13 cellular contexts compared by ENCODE assay signal in the genomic region with DNA sequence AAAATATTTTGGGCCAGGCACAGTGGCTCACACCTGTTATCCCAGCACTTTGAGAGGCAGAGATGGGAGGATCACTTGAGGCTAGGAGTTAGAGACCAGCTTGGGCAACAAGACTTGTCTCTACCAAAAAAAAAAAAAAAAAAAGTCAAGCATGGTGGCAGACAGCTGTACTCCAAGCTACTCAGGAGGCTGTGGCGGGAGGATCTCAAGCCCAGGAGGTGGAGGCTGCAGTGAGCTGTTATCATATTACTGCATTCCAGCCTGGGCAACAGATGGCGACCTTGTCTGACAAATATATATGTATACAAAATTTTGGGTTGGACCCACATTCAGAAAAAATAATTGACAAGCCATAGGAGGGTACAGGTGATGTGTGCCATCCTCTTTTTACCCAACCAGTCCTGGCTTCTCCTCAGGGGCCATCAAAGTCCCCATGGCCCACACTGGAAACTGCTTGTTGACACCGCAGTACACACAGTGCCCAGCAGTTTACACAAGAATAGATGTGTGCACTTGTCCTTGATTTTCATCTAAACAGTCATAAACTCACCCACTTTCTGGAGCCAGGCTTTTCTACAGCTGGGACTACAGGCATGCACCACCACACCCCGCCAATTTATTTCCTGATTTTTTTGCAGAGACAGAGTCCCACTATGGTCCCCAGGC. TPM values are rescaled to one million over a fixed set of nuclear protein-coding genes. Genes with fewer than 3 reads are reported as not detected.
DNase-seq lines count a peak whose midpoint lies in the region; TF ChIP-seq lines count a peak whose summit lies in the region.
"Had no signal": no experiment of that assay in that cellular context is flagged by ENCODE, and none has a peak within 500 bp of the region (broad histone marks: within the 10 kb centered on the region; RNA-seq: fewer than 3 reads in every experiment).

No MANE protein-coding gene starts in this region.

- no peak overlapping the region for H3K27ac ChIP-seq in endodermal cell (ENCODE audit: low read depth, low read length)
- H3K27ac ChIP-seq: ovary had no signal

- peaks cover 28% of the 10 kb centered on the region for H3K36me3 ChIP-seq in endodermal cell (ENCODE audit: control insufficient read depth, insufficient read depth, low read length)
- H3K36me3 ChIP-seq in BE2C: peaks cover 21% of the 10 kb centered on the region
- H3K36me3 ChIP-seq: ovary had no signal

- H3K9me3 ChIP-seq in endodermal cell (ENCODE audit: control insufficient read depth, low read length) (no peaks in the 10 kb centered on the region), BE2C (no peaks in the 10 kb centered on the region)
- H3K9me3 ChIP-seq: ovary had no signal

- intact Hi-C loops in activated CD4-positive, alpha-beta memory T cell treated with anti-CD3 and anti-CD28 coated beads for 36 hours (cut with micrococcal nuclease): no loop called here

- H3K4me1 ChIP-seq in endodermal cell (ENCODE audit: control insufficient read depth, insufficient read depth, low read length): peaks cover 14% of the 10 kb centered on the region
- H3K4me1 ChIP-seq in BE2C: no peaks in the 10 kb centered on the region

- H3K27me3 Mint-ChIP-seq in activated CD4-positive, alpha-beta memory T cell treated with anti-CD3 and anti-CD28 coated beads, Interleukin-2, amount 10 ng/mL, durations not matched to agents 7 days and 5 days: no peaks in the 10 kb centered on the region
- H3K27me3 Mint-ChIP-seq in activated CD4-positive, alpha-beta memory T cell treated with anti-CD3 and anti-CD28 coated beads for 36 hours: no peaks in the 10 kb centered on the region
- H3K27me3 Mint-ChIP-seq in endodermal cell (ENCODE audit: insufficient read depth) (peaks cover 8% of the 10 kb centered on the region), osteocyte (ENCODE audit: unreplicated experiment) (no peaks in the 10 kb centered on the region)

- no peak overlapping the region for H3K4me3 ChIP-seq in endodermal cell (ENCODE audit: low read length)
- H3K4me3 ChIP-seq in BE2C (ENCODE audit: low read depth, low read length): no peak overlapping the region
- H3K4me3 ChIP-seq: ovary had no signal

- no peak for DNase-seq in activated CD4-positive, alpha-beta memory T cell treated with anti-CD3 and anti-CD28 coated beads, Interleukin-2, amount 10 ng/mL, durations not matched to agents 7 days and 5 days
- no peak for DNase-seq in activated CD4-positive, alpha-beta memory T cell treated with anti-CD3 and anti-CD28 coated beads for 36 hours
- DNase-seq in OCI-M1 (lab: John Stamatoyannopoulos, UW): peak; percentile 16
- no peak for DNase-seq in endodermal cell
- DNase-seq in osteocyte (ENCODE audit: extremely low spot score, unreplicated experiment): no peak
- no peak for DNase-seq in SHP77 (lab: John Stamatoyannopoulos, UW)
- no peak for DNase-seq in cerebellum (ENCODE audit: low spot score)
- DNase-seq in BE2C: no peak
- DNase-seq: activated CD4-positive, CD25-positive, alpha-beta regulatory T cell treated with anti-CD3 and anti-CD28 coated beads, Interleukin-2, amount 50 U/mL, for 72 hours; amygdala; GDM1; NCI-H510A; ovary had no signal

- H3K27me3 ChIP-seq in endodermal cell (ENCODE audit: control insufficient read depth, insufficient read depth, low read length, poor library complexity, severe bottlenecking): no peaks in the 10 kb centered on the region
- H3K27me3 ChIP-seq in BE2C: no peaks in the 10 kb centered on the region
- H3K27me3 ChIP-seq: ovary had no signal

- no peak overlapping the region for H3K9ac ChIP-seq in endodermal cell (ENCODE audit: extremely low read depth, low read length, poor library complexity, severe bottlenecking)

- H3K4me1 Mint-ChIP-seq in activated CD4-positive, alpha-beta memory T cell treated with anti-CD3 and anti-CD28 coated beads, Interleukin-2, amount 10 ng/mL, durations not matched to agents 7 days and 5 days: peaks cover 52% of the 10 kb centered on the region
- peaks cover 45% of the 10 kb centered on the region for H3K4me1 Mint-ChIP-seq in activated CD4-positive, alpha-beta memory T cell treated with anti-CD3 and anti-CD28 coated beads for 36 hours (ENCODE audit: low read depth)
- H3K4me1 Mint-ChIP-seq in endodermal cell (peaks cover 14% of the 10 kb centered on the region), osteocyte (ENCODE audit: unreplicated experiment) (peaks cover 40% of the 10 kb centered on the region)

- peaks cover 39% of the 10 kb centered on the region for H3K36me3 Mint-ChIP-seq in activated CD4-positive, alpha-beta memory T cell treated with anti-CD3 and anti-CD28 coated beads, Interleukin-2, amount 10 ng/mL, durations not matched to agents 7 days and 5 days (ENCODE audit: low read depth)
- peaks cover 30% of the 10 kb centered on the region for H3K36me3 Mint-ChIP-seq in activated CD4-positive, alpha-beta memory T cell treated with anti-CD3 and anti-CD28 coated beads for 36 hours
- H3K36me3 Mint-ChIP-seq in endodermal cell (ENCODE audit: low read depth) (peaks cover 20% of the 10 kb centered on the region), osteocyte (ENCODE audit: unreplicated experiment) (peaks cover 6% of the 10 kb centered on the region)

- CTCF ChIA-PET in activated CD4-positive, alpha-beta memory T cell treated with anti-CD3 and anti-CD28 coated beads, Interleukin-2, amount 10 ng/mL, durations not matched to agents 7 days and 5 days (lab: Charles Lee): interaction anchor here (0.5 to 1.2 kb wide), 4 partner anchors 10 to 190 kb away, joined by 3 read pairs; a partner anchor contains a TSS
- CTCF ChIA-PET in activated CD4-positive, alpha-beta memory T cell treated with anti-CD3 and anti-CD28 coated beads for 36 hours (lab: Charles Lee): interaction anchor here (0.7 to 0.9 kb wide), 2 partner anchors 17 to 62 kb away, joined by 3 read pairs; no protein-coding TSS in a partner anchor

- no peaks in the 10 kb centered on the region for H3K9me3 Mint-ChIP-seq in activated CD4-positive, alpha-beta memory T cell treated with anti-CD3 and anti-CD28 coated beads, Interleukin-2, amount 10 ng/mL, durations not matched to agents 7 days and 5 days
- H3K9me3 Mint-ChIP-seq in activated CD4-positive, alpha-beta memory T cell treated with anti-CD3 and anti-CD28 coated beads for 36 hours: no peaks in the 10 kb centered on the region
- no peaks in the 10 kb centered on the region for H3K9me3 Mint-ChIP-seq in endodermal cell
- no peaks in the 10 kb centered on the region for H3K9me3 Mint-ChIP-seq in osteocyte (ENCODE audit: unreplicated experiment)

- WGBS in endodermal cell (ENCODE audit: insufficient coverage in 1 of 2, insufficient read length in 1 of 2), 2 experiments: 90 to 96% methylated on average over 2 to 4 of the region's 4 CpGs

- peak overlapping the region; percentile 45 for H3K27ac Mint-ChIP-seq in activated CD4-positive, alpha-beta memory T cell treated with anti-CD3 and anti-CD28 coated beads, Interleukin-2, amount 10 ng/mL, durations not matched to agents 7 days and 5 days
- H3K27ac Mint-ChIP-seq in activated CD4-positive, alpha-beta memory T cell treated with anti-CD3 and anti-CD28 coated beads for 36 hours: no peak overlapping the region
- H3K27ac Mint-ChIP-seq in endodermal cell (no peak overlapping the region), osteocyte (ENCODE audit: unreplicated experiment) (no peak overlapping the region)

- H3K4me3 Mint-ChIP-seq in activated CD4-positive, alpha-beta memory T cell treated with anti-CD3 and anti-CD28 coated beads, Interleukin-2, amount 10 ng/mL, durations not matched to agents 7 days and 5 days: peak overlapping the region; percentile 48
- H3K4me3 Mint-ChIP-seq in activated CD4-positive, alpha-beta memory T cell treated with anti-CD3 and anti-CD28 coated beads for 36 hours: no peak overlapping the region
- peak overlapping the region; percentile 98 for H3K4me3 Mint-ChIP-seq in endodermal cell
- H3K4me3 Mint-ChIP-seq in osteocyte (ENCODE audit: unreplicated experiment): peak overlapping the region; percentile 53

- TF ChIP-seq CTCF in endodermal cell (conservative IDR thresholded peaks at IDR 0.05) (no peak), osteocyte (IDR thresholded peaks at IDR 0.05) (no peak), BE2C (IDR thresholded peaks at IDR 0.05; ENCODE audit: low read depth, low read length) (no peak)

- POLR2A ChIA-PET in activated CD4-positive, alpha-beta memory T cell treated with anti-CD3 and anti-CD28 coated beads, Interleukin-2, amount 10 ng/mL, durations not matched to agents 7 days and 5 days (lab: Charles Lee): no interaction called here
- POLR2A ChIA-PET in activated CD4-positive, alpha-beta memory T cell treated with anti-CD3 and anti-CD28 coated beads for 36 hours (lab: Charles Lee): no interaction called here

RNA-seq across cellular contexts. Expression of a gene that starts 1.7 kb away (rescaled TPM):
- total RNA-seq in activated CD4-positive, alpha-beta memory T cell treated with anti-CD3 and anti-CD28 coated beads, Interleukin-2, amount 10 ng/mL, durations not matched to agents 7 days and 5 days: 10 to 100 TPM; 32.9 to 33.5 TPM
- 10 to 100 TPM; 32.5 to 32.7 TPM for total RNA-seq in activated CD4-positive, alpha-beta memory T cell treated with anti-CD3 and anti-CD28 coated beads for 36 hours
- total RNA-seq in endodermal cell (10 to 100 TPM; 28.7 to 36.8 TPM), osteocyte (38.6 and 40.5 TPM in 2 replicates), cerebellum (32.0 TPM)
- polyA plus RNA-seq in endodermal cell (2013, experiment 1 of 2): 24.1 TPM
- 20.5 TPM for polyA plus RNA-seq in endodermal cell (2013, experiment 2 of 2)
- polyA plus RNA-seq in BE2C (2012; ENCODE audit: insufficient read depth, insufficient read length, low read depth): 49.5 TPM

RNA-seq across cellular contexts. Expression of a gene that starts 2.8 kb away (rescaled TPM):
- total RNA-seq in activated CD4-positive, alpha-beta memory T cell treated with anti-CD3 and anti-CD28 coated beads, Interleukin-2, amount 10 ng/mL, durations not matched to agents 7 days and 5 days: 100 to 1,000 TPM; 116 to 121 TPM
- total RNA-seq in activated CD4-positive, alpha-beta memory T cell treated with anti-CD3 and anti-CD28 coated beads for 36 hours: 100 to 1,000 TPM; 195 to 204 TPM
- total RNA-seq in endodermal cell (10 to 100 TPM; 70.2 to 87.7 TPM), osteocyte (65.6 and 69.9 TPM in 2 replicates), cerebellum (60.5 TPM)
- 99.2 TPM for polyA plus RNA-seq in endodermal cell (2013, experiment 1 of 2)
- polyA plus RNA-seq in endodermal cell (2013, experiment 2 of 2): 88.5 TPM
- polyA plus RNA-seq in BE2C (2012; ENCODE audit: insufficient read depth, insufficient read length, low read depth): 878 TPM

RNA-seq across cellular contexts. Expression of a gene that starts 11.7 kb away (rescaled TPM):
- total RNA-seq in activated CD4-positive, alpha-beta memory T cell treated with anti-CD3 and anti-CD28 coated beads, Interleukin-2, amount 10 ng/mL, durations not matched to agents 7 days and 5 days: 1 to 10 TPM; 1.0 to 1.3 TPM
- total RNA-seq in activated CD4-positive, alpha-beta memory T cell treated with anti-CD3 and anti-CD28 coated beads for 36 hours: under 1 TPM; 0.48 to 0.65 TPM
- total RNA-seq in endodermal cell (under 1 TPM in 1 of 2 donors, not detected in 1; 0.55 TPM), osteocyte (0.26 and 0.89 TPM in 2 replicates), cerebellum (1.1 TPM)
- 0.53 TPM for polyA plus RNA-seq in endodermal cell (2013, experiment 1 of 2)
- 0.46 TPM for polyA plus RNA-seq in endodermal cell (2013, experiment 2 of 2)
- 15.8 TPM for polyA plus RNA-seq in BE2C (2012; ENCODE audit: insufficient read depth, insufficient read length, low read depth)

RNA-seq across cellular contexts. Expression of a gene that starts 18.3 kb away (rescaled TPM):
- total RNA-seq in activated CD4-positive, alpha-beta memory T cell treated with anti-CD3 and anti-CD28 coated beads, Interleukin-2, amount 10 ng/mL, durations not matched to agents 7 days and 5 days: not detected
- not detected for total RNA-seq in activated CD4-positive, alpha-beta memory T cell treated with anti-CD3 and anti-CD28 coated beads for 36 hours
- not detected for total RNA-seq in endodermal cell
- polyA plus RNA-seq in endodermal cell (2013, experiment 1 of 2): not detected
- not detected for polyA plus RNA-seq in endodermal cell (2013, experiment 2 of 2)
- not detected in 2 replicates for total RNA-seq in osteocyte
- total RNA-seq in cerebellum: not detected
- polyA plus RNA-seq in BE2C (2012; ENCODE audit: insufficient read depth, insufficient read length, low read depth): not detected
- polyA plus RNA-seq: ovary had no signal

RNA-seq across cellular contexts. Expression of a gene that starts 24.0 kb away (rescaled TPM):
- total RNA-seq in activated CD4-positive, alpha-beta memory T cell treated with anti-CD3 and anti-CD28 coated beads, Interleukin-2, amount 10 ng/mL, durations not matched to agents 7 days and 5 days: 1 to 10 TPM; 6.1 to 6.3 TPM
- 1 to 10 TPM; 1.6 to 3.0 TPM for total RNA-seq in activated CD4-positive, alpha-beta memory T cell treated with anti-CD3 and anti-CD28 coated beads for 36 hours
- total RNA-seq in endodermal cell (1 to 10 TPM; 2.7 to 3.8 TPM), osteocyte (0.24 and 0.73 TPM in 2 replicates), cerebellum (1.5 TPM)
- polyA plus RNA-seq in endodermal cell (2013, experiment 1 of 2): 6.9 TPM
- 3.8 TPM for polyA plus RNA-seq in endodermal cell (2013, experiment 2 of 2)
- polyA plus RNA-seq in BE2C (2012; ENCODE audit: insufficient read depth, insufficient read length, low read depth): 9.2 TPM
